24 cellular contexts compared by ENCODE assay signal in the genomic region with DNA sequence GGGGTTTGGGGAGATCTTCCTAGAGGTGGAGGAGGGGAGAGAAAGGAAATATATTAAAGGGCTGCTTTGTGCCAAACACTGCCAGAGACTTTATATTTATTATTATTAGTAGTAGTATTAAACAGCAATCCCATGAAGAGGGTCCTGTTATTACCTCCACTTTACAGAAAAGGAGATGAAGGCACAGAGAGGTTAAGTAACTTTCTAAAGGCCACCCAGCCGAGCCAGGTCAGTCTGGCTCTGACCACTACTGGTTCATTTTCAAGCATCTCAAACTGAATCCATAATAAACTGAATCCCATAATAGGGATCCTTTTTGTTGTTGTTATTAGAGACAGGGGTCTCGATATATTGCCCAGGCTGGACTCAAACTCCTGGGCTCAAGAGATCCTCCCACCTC. TPM values are rescaled to one million over a fixed set of nuclear protein-coding genes. Genes with fewer than 3 reads are reported as not detected.
A peak's percentile ranks its signal among the peaks of the same experiment; 100 is the strongest.
DNase-seq lines count a peak whose midpoint lies in the region; ATAC-seq and TF ChIP-seq lines count a peak whose summit lies in the region.
"Had no signal": no experiment of that assay in that cellular context is flagged by ENCODE, and none has a peak within 500 bp of the region (broad histone marks: within the 10 kb centered on the region; RNA-seq: fewer than 3 reads in every experiment).

No MANE protein-coding gene starts in this region.

- CTCF ChIA-PET in Caco-2 (lab: Charles Lee) = interaction anchor here (0.9 to 1.1 kb wide), 2 partner anchors 10 to 27 kb away, joined by 3 to 5 read pairs; no protein-coding TSS in a partner anchor

- TF ChIP-seq CTCF in GM23338 (conservative IDR thresholded peaks at IDR 0.05; ENCODE audit: low read depth in 2 of 2) (no peak), body of pancreas (IDR thresholded peaks at IDR 0.05) (no peak), mesothelial cell of epicardium (IDR thresholded peaks at IDR 0.05; ENCODE audit: unreplicated experiment) (no peak), thyroid gland (IDR thresholded peaks at IDR 0.05) (no peak), Caco-2 (IDR thresholded peaks at IDR 0.05; ENCODE audit: insufficient read depth in 1 of 2, low read depth in 1 of 2, low read length in 1 of 2, severe bottlenecking in 1 of 2, unreplicated experiment in 1 of 2) (no peak)

- H3K9me3 Mint-ChIP-seq in GM23338 (peaks cover 17% of the 10 kb centered on the region), mesothelial cell of epicardium (no peaks in the 10 kb centered on the region), Caco-2 (ENCODE audit: unreplicated experiment) (no peaks in the 10 kb centered on the region)
- H3K9me3 Mint-ChIP-seq: activated naive CD4-positive, alpha-beta T cell treated with anti-CD3 and anti-CD28 coated beads, Interleukin-2, amount 10 ng/mL, durations not matched to agents 7 days and 5 days; activated T-helper 1 cell treated with anti-CD3 and anti-CD28 coated beads, Interleukin-12 subunit alpha, Interleukin-12 subunit beta, Interleukin-2, Interleukin-4 antibody, amounts not matched to agents 30 ng/mL and 10 ng/mL and 1 ng/mL, durations not matched to agents 14 hours and 24 hours and 36 hours; CD8-positive, alpha-beta memory T cell; HFFc6; naive B cell; stimulated activated naive CD8-positive, alpha-beta T cell treated with anti-CD3 and anti-CD28 coated beads, Interleukin-15, Interleukin-2, amounts not matched to agents 100 ng/mL and 50 ng/mL, for 24 hours had no signal

- intact Hi-C loops in body of pancreas (cut with DNase I) = no loop called here
- intact Hi-C loops in thyroid gland (cut with DNase I) = no loop called here
- intact Hi-C loops in Caco-2 (cut with micrococcal nuclease; ENCODE audit: unreplicated experiment) = loop anchor here (1.0 kb wide), 1 partner anchor 27 kb away; no protein-coding TSS in a partner anchor

- TF ChIP-seq POLR2A in body of pancreas (IDR thresholded peaks at IDR 0.05) = no peak
- TF ChIP-seq POLR2A in thyroid gland (IDR thresholded peaks at IDR 0.05) = no peak

- H3K4me3 Mint-ChIP-seq in GM23338 (no peak overlapping the region), mesothelial cell of epicardium (no peak overlapping the region), Caco-2 (ENCODE audit: unreplicated experiment) (no peak overlapping the region)
- H3K4me3 Mint-ChIP-seq: activated naive CD4-positive, alpha-beta T cell treated with anti-CD3 and anti-CD28 coated beads, Interleukin-2, amount 10 ng/mL, durations not matched to agents 7 days and 5 days; activated T-helper 1 cell treated with anti-CD3 and anti-CD28 coated beads, Interleukin-12 subunit alpha, Interleukin-12 subunit beta, Interleukin-2, Interleukin-4 antibody, amounts not matched to agents 30 ng/mL and 10 ng/mL and 1 ng/mL, durations not matched to agents 14 hours and 24 hours and 36 hours; CD8-positive, alpha-beta memory T cell; HFFc6; stimulated activated naive CD8-positive, alpha-beta T cell treated with anti-CD3 and anti-CD28 coated beads, Interleukin-15, Interleukin-2, amounts not matched to agents 100 ng/mL and 50 ng/mL, for 24 hours had no signal

- 0 out of 2 replicates have a peak, but pooled peaks cover 2% of the 10 kb centered on the region for H3K9me2 ChIP-seq in GM23338 (ENCODE audit: insufficient read depth)
- H3K9me2 ChIP-seq: SK-N-SH had no signal

- H4K20me1 ChIP-seq in GM23338 (replicated peaks; ENCODE audit: insufficient read depth) = no peaks in the 10 kb centered on the region

- no peak for DNase-seq in GM23338 (ENCODE audit: low spot score)
- DNase-seq in body of pancreas = no peak
- no peak for DNase-seq in mesothelial cell of epicardium (ENCODE audit: low spot score in 2 of 2, unreplicated experiment in 2 of 2)
- no peak for DNase-seq in thyroid gland
- DNase-seq in Caco-2 = no peak
- DNase-seq in hippocampal formation (lab: John Stamatoyannopoulos, UW) = no peak
- no peak for DNase-seq in HCEC 1CT
- DNase-seq: activated CD4-positive, alpha-beta T cell treated with anti-CD3 and anti-CD28 coated beads, Interleukin-2, amount 50 U/mL, for 1 hour; activated naive CD4-positive, alpha-beta T cell treated with anti-CD3 and anti-CD28 coated beads, Interleukin-2, amount 10 ng/mL, durations not matched to agents 7 days and 5 days; CD8-positive, alpha-beta memory T cell; dermis blood vessel endothelial cell; HFFc6; KG1; kidney glomerular epithelial cell; naive B cell; NCI-H2171 treated with DMSO at 0.1 percent for 48 hours; right cardiac atrium; SK-N-SH; tibial artery had no signal

- ATAC-seq in GM23338 (no peak), body of pancreas (no peak), GM18511 (IDR thresholded peaks at IDR 0.05; ENCODE audit: unreplicated experiment) (no peak)

- H2AFZ ChIP-seq in GM23338 = peak overlapping the region; percentile 69; the same call in 1 of the 2 replicates

- H3K27ac ChIP-seq in GM23338 (ENCODE audit: low read depth) (no peak overlapping the region), body of pancreas (peak overlapping the region; percentile 84 to 91 (median 87)), thyroid gland (peak overlapping the region in 2 of 3 donors; percentile 57 to 65)
- H3K27ac ChIP-seq: tibial artery had no signal

- H3K4me1 Mint-ChIP-seq in GM23338 (peaks cover 16% of the 10 kb centered on the region), mesothelial cell of epicardium (peaks cover 10% of the 10 kb centered on the region), Caco-2 (ENCODE audit: low read depth, unreplicated experiment) (no peaks in the 10 kb centered on the region)

- H3K79me2 ChIP-seq in GM23338 (replicated peaks; ENCODE audit: insufficient read depth) = no peaks in the 10 kb centered on the region

- BruUV-seq in Caco-2 (replicated peaks; lab: Mats Ljungman, UMichigan) = no TSS peak

- no peak overlapping the region for H3K4me3 ChIP-seq in GM23338
- H3K4me3 ChIP-seq in body of pancreas = no peak overlapping the region
- H3K4me3 ChIP-seq in thyroid gland (replicated peaks in 1 of 3) = no peak overlapping the region
- no peak overlapping the region for H3K4me3 ChIP-seq in Caco-2 (ENCODE audit: low read depth, low read length)
- H3K4me3 ChIP-seq: tibial artery had no signal

- 66 to 78% methylated on average over 2 of the region's 2 CpGs for WGBS in body of pancreas, 2 donors
- WGBS in thyroid gland, 2 donors = 83 to 93% methylated on average over 2 of the region's 2 CpGs

- H3K9me3 ChIP-seq in body of pancreas (no peaks in the 10 kb centered on the region), thyroid gland (no peaks in the 10 kb centered on the region), Caco-2 (no peaks in the 10 kb centered on the region)
- H3K9me3 ChIP-seq: SK-N-SH, tibial artery had no signal

- no peaks in the 10 kb centered on the region for H3K36me3 ChIP-seq in GM23338 (ENCODE audit: insufficient read depth)
- no peaks in the 10 kb centered on the region for H3K36me3 ChIP-seq in body of pancreas (replicated peaks in 1 of 2; ENCODE audit: insufficient read depth in 1 of 2, low read depth in 2 of 2)
- H3K36me3 ChIP-seq in thyroid gland = no peaks in the 10 kb centered on the region
- H3K36me3 ChIP-seq in Caco-2 (ENCODE audit: control insufficient read depth, insufficient read depth, low read length) = no peaks in the 10 kb centered on the region
- H3K36me3 ChIP-seq: tibial artery had no signal

- POLR2A ChIA-PET in Caco-2 (lab: Charles Lee) = interaction anchor here (0.5 kb wide), 1 partner anchor 8 kb away, joined by 4 read pairs; no protein-coding TSS in a partner anchor

- peaks cover 17% of the 10 kb centered on the region for H3K4me1 ChIP-seq in GM23338 (ENCODE audit: insufficient read depth)
- H3K4me1 ChIP-seq in body of pancreas = peaks cover 58% of the 10 kb centered on the region
- peaks cover 0 to 20% of the 10 kb centered on the region in 2 donors for H3K4me1 ChIP-seq in thyroid gland
- H3K4me1 ChIP-seq in Caco-2 = 0 out of 2 replicates have a peak, but pooled peaks cover 9% of the 10 kb centered on the region

- H3K27me3 Mint-ChIP-seq in GM23338 (ENCODE audit: insufficient read depth, low read depth, poor library complexity) (peaks cover 3% of the 10 kb centered on the region), mesothelial cell of epicardium (ENCODE audit: low read depth) (no peaks in the 10 kb centered on the region), Caco-2 (ENCODE audit: insufficient read depth, unreplicated experiment) (no peaks in the 10 kb centered on the region)
- H3K27me3 Mint-ChIP-seq: stimulated activated naive CD8-positive, alpha-beta T cell treated with anti-CD3 and anti-CD28 coated beads, Interleukin-15, Interleukin-2, amounts not matched to agents 100 ng/mL and 50 ng/mL, for 24 hours had no signal

- H3K27me3 ChIP-seq in GM23338 (ENCODE audit: insufficient read depth) = no peaks in the 10 kb centered on the region
- no peaks in the 10 kb centered on the region for H3K27me3 ChIP-seq in body of pancreas
- H3K27me3 ChIP-seq in thyroid gland = no peaks in the 10 kb centered on the region
- no peaks in the 10 kb centered on the region for H3K27me3 ChIP-seq in Caco-2 (replicated peaks; ENCODE audit: control insufficient read depth, insufficient read depth, low read length)

- H3K27ac Mint-ChIP-seq in GM23338 (no peak overlapping the region), mesothelial cell of epicardium (peak overlapping the region; percentile 67), Caco-2 (ENCODE audit: unreplicated experiment) (no peak overlapping the region)
- H3K27ac Mint-ChIP-seq: activated naive CD4-positive, alpha-beta T cell treated with anti-CD3 and anti-CD28 coated beads, Interleukin-2, amount 10 ng/mL, durations not matched to agents 7 days and 5 days; activated T-helper 1 cell treated with anti-CD3 and anti-CD28 coated beads, Interleukin-12 subunit alpha, Interleukin-12 subunit beta, Interleukin-2, Interleukin-4 antibody, amounts not matched to agents 30 ng/mL and 10 ng/mL and 1 ng/mL, durations not matched to agents 14 hours and 24 hours and 36 hours; CD8-positive, alpha-beta memory T cell; HFFc6; stimulated activated naive CD8-positive, alpha-beta T cell treated with anti-CD3 and anti-CD28 coated beads, Interleukin-15, Interleukin-2, amounts not matched to agents 100 ng/mL and 50 ng/mL, for 24 hours had no signal

- H3K4me2 ChIP-seq in GM23338 = no peak overlapping the region
- H3K4me2 ChIP-seq: SK-N-SH had no signal

- H3F3A ChIP-seq in GM23338 (replicated peaks; ENCODE audit: low read depth) = no peaks in the 10 kb centered on the region

- H3K36me3 Mint-ChIP-seq in GM23338 (ENCODE audit: low read depth) (peaks cover 3% of the 10 kb centered on the region; the same call in 2 of the 3 replicates), mesothelial cell of epicardium (no peaks in the 10 kb centered on the region), Caco-2 (ENCODE audit: insufficient read depth, unreplicated experiment) (no peaks in the 10 kb centered on the region)
- H3K36me3 Mint-ChIP-seq: activated naive CD4-positive, alpha-beta T cell treated with anti-CD3 and anti-CD28 coated beads, Interleukin-2, amount 10 ng/mL, durations not matched to agents 7 days and 5 days; CD8-positive, alpha-beta memory T cell; naive B cell had no signal

RNA-seq across cellular contexts. Expression of a gene that starts 12.6 kb away (rescaled TPM):
- 0.17 and 0.85 TPM in 2 replicates for total RNA-seq in GM23338 (2014; rRNA removed; shearing (Covaris generic))
- polyA plus RNA-seq in GM23338 (2016; fragmentation: Nextera tagmentation; extraction: Ambion mirVana) = 0.12 and 0.23 TPM in 2 replicates
- total RNA-seq in body of pancreas = 10 to 100 TPM in 1 of 2 donors, 1 to 10 TPM in 1; 9.9 to 12.7 TPM
- total RNA-seq in mesothelial cell of epicardium = 0.31 to 0.51 TPM (median 0.38 TPM) in 3 replicates
- 1 to 10 TPM; 2.8 to 9.4 (median 7.3) TPM for total RNA-seq in thyroid gland
- total RNA-seq in Caco-2 (2022) = 0.35 and 0.43 TPM in 2 replicates
- total RNA-seq: activated T-helper 1 cell treated with anti-CD3 and anti-CD28 coated beads, Interleukin-12 subunit alpha, Interleukin-12 subunit beta, Interleukin-2, Interleukin-4 antibody, amounts not matched to agents 30 ng/mL and 10 ng/mL and 1 ng/mL, durations not matched to agents 14 hours and 24 hours and 36 hours; cardiac septum; dermis blood vessel endothelial cell; HFFc6; T-helper 2 cell treated with Interferon-gamma antibody and Interleukin-4, amounts not matched to agents 100 ng/mL and 5 ng/mL, for 36 hours had no signal
- polyA plus RNA-seq: CD8-positive, alpha-beta memory T cell; SK-N-SH had no signal
